In genomic region chr17:36001862-36002603, GRCh38 we compare ENCODE assay signal across 19 cellular contexts. TPM values are rescaled to one million over a fixed set of nuclear protein-coding genes. Genes with fewer than 3 reads are reported as not detected.
DNase-seq lines count a peak whose midpoint lies in the region; ATAC-seq, FAIRE-seq and TF ChIP-seq lines count a peak whose summit lies in the region.
"Had no signal": no experiment of that assay in that cellular context is flagged by ENCODE, and none has a peak within 500 bp of the region (broad histone marks: within the 10 kb centered on the region; RNA-seq: fewer than 3 reads in every experiment).

No MANE protein-coding gene starts in this region.

- TF ChIP-seq CTCF in K562 (IDR thresholded peaks at IDR 0.05 in 2 of 3, conservative IDR thresholded peaks at IDR 0.05 in 1 of 3; ENCODE audit: insufficient read depth in 2 of 3, low read depth in 1 of 3, low read length in 3 of 3) (no peak), upper lobe of right lung (IDR thresholded peaks at IDR 0.05) (no peak)

- no peaks in the 10 kb centered on the region for H3K79me2 ChIP-seq in K562 (ENCODE audit: control insufficient read depth, insufficient read depth, low read length)

- POLR2A ChIA-PET in K562 (lab: Yijun Ruan, JAX), result interaction anchor here (0.8 kb wide), 1 partner anchor 483 kb away, joined by 4 read pairs; no protein-coding TSS in a partner anchor

- H3K27ac ChIP-seq in K562 (ENCODE audit: extremely low read depth, low read depth, low read length), result no peak overlapping the region
- no peak overlapping the region for H3K27ac ChIP-seq in upper lobe of right lung
- H3K27ac ChIP-seq in caudate nucleus (ENCODE audit: low read depth, low read length), result no peak overlapping the region
- H3K27ac ChIP-seq: upper lobe of left lung had no signal

- H3K36me3 ChIP-seq in K562 (ENCODE audit: control insufficient read depth, insufficient read depth, low read length), result no peaks in the 10 kb centered on the region
- no peaks in the 10 kb centered on the region for H3K36me3 ChIP-seq in upper lobe of right lung
- H3K36me3 ChIP-seq: upper lobe of left lung had no signal

- H3K4me3 ChIP-seq in K562 (no peak overlapping the region), upper lobe of right lung (no peak overlapping the region)
- H3K4me3 ChIP-seq: upper lobe of left lung had no signal

- H3K9me3 ChIP-seq in K562 (replicated peaks; ENCODE audit: control insufficient read depth, insufficient read depth, low read depth, low read length) (no peaks in the 10 kb centered on the region), upper lobe of right lung (no peaks in the 10 kb centered on the region)
- H3K9me3 ChIP-seq: SK-N-SH, upper lobe of left lung had no signal

- intact Hi-C loops in K562 (cut with micrococcal nuclease), result no loop called here
- intact Hi-C loops in upper lobe of right lung (cut with DNase I), result no loop called here

- no peak overlapping the region for H3K4me2 ChIP-seq in K562 (ENCODE audit: insufficient read depth, low read length)
- H3K4me2 ChIP-seq: SK-N-SH had no signal

- ATAC-seq in K562 (peak; percentile 61), upper lobe of right lung (peak; percentile 52), GM21447 (IDR thresholded peaks at IDR 0.05; ENCODE audit: unreplicated experiment) (no peak)
- ATAC-seq: activated naive CD4-positive, alpha-beta T cell treated with anti-CD3 and anti-CD28 coated beads, Interleukin-2, amount 50 U/mL, for 72 hours; stimulated activated effector memory CD8-positive, alpha-beta T cell treated with anti-CD3 and anti-CD28 coated beads, Interleukin-12 subunit alpha, Interleukin-12 subunit beta, amount 100 ng/mL, for 72 hours had no signal

- peak; percentile 4 for DNase-seq in NCI-H146 (lab: John Stamatoyannopoulos, UW)
- no peak for DNase-seq in NCI-H146 treated with DMSO at 0.1 percent for 48 hours (lab: John Stamatoyannopoulos, UW; ENCODE audit: unreplicated experiment)
- peak in 3 of 4 experiments; percentile 15 to 36 (median 21) for DNase-seq in K562 (ENCODE audit: extremely low read depth in 1 of 4, low spot score in 3 of 4)
- DNase-seq in mucosa of gallbladder (ENCODE audit: low spot score), result peak; percentile 83
- DNase-seq in upper lobe of right lung, result peak; percentile 70
- no peak for DNase-seq in caudate nucleus (lab: John Stamatoyannopoulos, UW)
- DNase-seq in activated T-cell treated with anti-CD3 and anti-CD28 coated beads, Interleukin-2, amount 50 U/mL, for 48 hours, result no peak
- DNase-seq: activated CD4-positive, alpha-beta T cell treated with anti-CD3 and anti-CD28 coated beads, Interleukin-2, amount 10 ng/mL, durations not matched to agents 7 days and 5 days; CD4-positive, alpha-beta T cell; SK-N-SH had no signal

- 0% methylated on average over 6 of the region's 6 CpGs for WGBS in K562 (ENCODE audit: insufficient coverage, low coverage, missing lambda C conversion rate)

- in situ Hi-C loops in K562 (cut with MboI), result no loop called here

- CTCF ChIA-PET in K562 (lab: Yijun Ruan, JAX; ENCODE audit: low intra/inter-chr PET ratio), result no interaction called here

- no peak for TF ChIP-seq RAD21 in K562 (CRISPR knock-in tag; conservative IDR thresholded peaks at IDR 0.05 in 1 of 2, IDR thresholded peaks at IDR 0.05 in 1 of 2)

- no peak for FAIRE-seq in K562 (lab: Jason Lieb, UNC)
- FAIRE-seq: H54 had no signal

- no peaks in the 10 kb centered on the region for H4K20me1 ChIP-seq in K562 (replicated peaks; ENCODE audit: control insufficient read depth, insufficient read depth, low read length)

- no peak for TF ChIP-seq EP300 in K562 (IDR thresholded peaks at IDR 0.05; ENCODE audit: low read length)

- no peak overlapping the region for H3K9ac ChIP-seq in K562 (ENCODE audit: insufficient read depth in 1 of 2, low read depth in 2 of 2, low read length in 2 of 2)
- H3K9ac ChIP-seq: SK-N-SH had no signal

- H3K27me3 ChIP-seq in K562 (ENCODE audit: control insufficient read depth in 2 of 2, insufficient read depth in 2 of 2, low read length in 2 of 2) (peaks cover 7 to 12% of the 10 kb centered on the region in 2 experiments; a peak in 3 of 5 replicates), upper lobe of right lung (no peaks in the 10 kb centered on the region)
- H3K27me3 ChIP-seq: upper lobe of left lung had no signal

- no peak for TF ChIP-seq POLR2A in K562 (conservative IDR thresholded peaks at IDR 0.05)

- H2AFZ ChIP-seq in K562 (ENCODE audit: low read depth, low read length), result no peak overlapping the region

- H3K9me1 ChIP-seq in K562 (ENCODE audit: control insufficient read depth, insufficient read depth, low read length), result no peaks in the 10 kb centered on the region

- no TSS peak for BruUV-seq in K562 (replicated peaks; lab: Mats Ljungman, UMichigan)

- H3K4me1 ChIP-seq in K562 (replicated peaks in 1 of 2; ENCODE audit: control insufficient read depth in 2 of 2, insufficient read depth in 2 of 2, low read length in 2 of 2) (no peaks in the 10 kb centered on the region), upper lobe of right lung (no peaks in the 10 kb centered on the region)
- H3K4me1 ChIP-seq: upper lobe of left lung had no signal

RNA-seq across cellular contexts. Expression of gene CCL15, which starts 0.7 kb away (rescaled TPM):
- total RNA-seq in K562 (2011; cell fraction: chromatin; rRNA removed; ENCODE audit: low replicate concordance), result not detected in 2 replicates
- not detected in 2 replicates for total RNA-seq in K562 (2011; cell fraction: nucleolus; rRNA removed)
- total RNA-seq in K562 (2011; cell fraction: nucleoplasm; rRNA removed), result not detected in 2 replicates
- not detected in 2 replicates for total RNA-seq in K562 (2014; rRNA removed)
- total RNA-seq in K562 (2014; rRNA removed; fragmentation: Illumina TruSeq; extraction: Trizol), result not detected in 2 replicates
- not detected in 2 replicates for total RNA-seq in K562 (2015; rRNA removed; fragmentation: Illumina TruSeq; extraction: Trizol)
- not detected in 2 replicates for total RNA-seq in K562 (2021)
- not detected in 2 replicates for polyA plus RNA-seq in K562 (2011; rRNA removed)
- polyA plus RNA-seq in K562 (2011; cell fraction: cytosol; rRNA removed), result not detected in 2 replicates
- not detected in 2 replicates for polyA plus RNA-seq in K562 (2011; cell fraction: nucleus; rRNA removed)
- not detected in 2 replicates for polyA plus RNA-seq in K562 (2012)
- polyA plus RNA-seq in K562 (2014; fragmentation: Illumina TruSeq; extraction: Trizol), result not detected in 2 replicates
- polyA plus RNA-seq in K562 (2014; fragmentation: Nextera tagmentation; extraction: Ambion mirVana), result not detected
- polyA plus RNA-seq in K562 (2014; rRNA removed), result not detected in 2 replicates
- not detected in 2 replicates for polyA minus RNA-seq in K562 (2011; rRNA and poly(A)+ RNA removed)
- polyA minus RNA-seq in K562 (2011; cell fraction: cytosol; rRNA and poly(A)+ RNA removed), result not detected in 2 replicates
- not detected in 2 replicates for polyA minus RNA-seq in K562 (2011; cell fraction: nucleus; rRNA and poly(A)+ RNA removed)
- 9.4 TPM for total RNA-seq in mucosa of gallbladder
- total RNA-seq in upper lobe of right lung, result 1.3 TPM
- total RNA-seq: A673; activated CD4-positive, alpha-beta T cell treated with anti-CD3 and anti-CD28 coated beads, Interleukin-2, amount 10 ng/mL, durations not matched to agents 7 days and 5 days; activated naive CD4-positive, alpha-beta T cell treated with anti-CD3 and anti-CD28 coated beads, Interleukin-2, amount 50 U/mL, for 72 hours; CD4-positive, alpha-beta T cell; lung microvascular endothelial cell; NCI-H460; skeletal muscle tissue had no signal
- polyA plus RNA-seq: SK-N-SH had no signal

RNA-seq across cellular contexts. Expression of gene CCL14, which starts 15.5 kb away (rescaled TPM):
- total RNA-seq in K562 (2011; cell fraction: chromatin; rRNA removed; ENCODE audit: low replicate concordance), result not detected in 2 replicates
- total RNA-seq in K562 (2011; cell fraction: nucleolus; rRNA removed), result not detected in 2 replicates
- total RNA-seq in K562 (2011; cell fraction: nucleoplasm; rRNA removed), result not detected in 2 replicates
- total RNA-seq in K562 (2014; rRNA removed) (not detected in 2 replicates), K562 (2014; rRNA removed; fragmentation: Illumina TruSeq; extraction: Trizol) (not detected in 2 replicates), K562 (2015; rRNA removed; fragmentation: Illumina TruSeq; extraction: Trizol) (not detected in 2 replicates), K562 (2021) (not detected in 2 replicates), mucosa of gallbladder (43.3 TPM), upper lobe of right lung (110 TPM)
- polyA plus RNA-seq in K562 (2011; rRNA removed) (not detected in 2 replicates), K562 (2014; fragmentation: Illumina TruSeq; extraction: Trizol) (not detected in 2 replicates), K562 (2014; fragmentation: Nextera tagmentation; extraction: Ambion mirVana) (not detected), K562 (2014; rRNA removed) (not detected in 2 replicates)
- not detected in 2 replicates for polyA plus RNA-seq in K562 (2011; cell fraction: cytosol; rRNA removed)
- polyA plus RNA-seq in K562 (2011; cell fraction: nucleus; rRNA removed), result not detected in 2 replicates
- polyA plus RNA-seq in K562 (2012), result not detected in 2 replicates
- polyA minus RNA-seq in K562 (2011; rRNA and poly(A)+ RNA removed), result not detected in 2 replicates
- polyA minus RNA-seq in K562 (2011; cell fraction: cytosol; rRNA and poly(A)+ RNA removed), result not detected in 2 replicates
- not detected in 2 replicates for polyA minus RNA-seq in K562 (2011; cell fraction: nucleus; rRNA and poly(A)+ RNA removed)
- total RNA-seq: A673; activated CD4-positive, alpha-beta T cell treated with anti-CD3 and anti-CD28 coated beads, Interleukin-2, amount 10 ng/mL, durations not matched to agents 7 days and 5 days; activated naive CD4-positive, alpha-beta T cell treated with anti-CD3 and anti-CD28 coated beads, Interleukin-2, amount 50 U/mL, for 72 hours; CD4-positive, alpha-beta T cell; NCI-H460 had no signal
- polyA plus RNA-seq: SK-N-SH had no signal

RNA-seq across cellular contexts. Expression of gene CCL23, which starts 15.7 kb away (rescaled TPM):
- total RNA-seq in K562 (2011; cell fraction: chromatin; rRNA removed; ENCODE audit: low replicate concordance), result not detected in 2 replicates
- total RNA-seq in K562 (2011; cell fraction: nucleolus; rRNA removed), result not detected in 2 replicates
- not detected in 2 replicates for total RNA-seq in K562 (2011; cell fraction: nucleoplasm; rRNA removed)
- total RNA-seq in K562 (2014; rRNA removed) (not detected in 2 replicates), K562 (2014; rRNA removed; fragmentation: Illumina TruSeq; extraction: Trizol) (not detected in 2 replicates), K562 (2015; rRNA removed; fragmentation: Illumina TruSeq; extraction: Trizol) (not detected in 2 replicates), K562 (2021) (not detected in 2 replicates), mucosa of gallbladder (2.2 TPM), upper lobe of right lung (26.5 TPM)
- polyA plus RNA-seq in K562 (2011; rRNA removed) (not detected in 2 replicates), K562 (2014; fragmentation: Illumina TruSeq; extraction: Trizol) (not detected in 2 replicates), K562 (2014; fragmentation: Nextera tagmentation; extraction: Ambion mirVana) (not detected), K562 (2014; rRNA removed) (not detected in 2 replicates)
- not detected in 2 replicates for polyA plus RNA-seq in K562 (2011; cell fraction: cytosol; rRNA removed)
- not detected in 2 replicates for polyA plus RNA-seq in K562 (2011; cell fraction: nucleus; rRNA removed)
- polyA plus RNA-seq in K562 (2012), result not detected in 2 replicates
- polyA minus RNA-seq in K562 (2011; rRNA and poly(A)+ RNA removed), result not detected in 2 replicates
- not detected in 2 replicates for polyA minus RNA-seq in K562 (2011; cell fraction: cytosol; rRNA and poly(A)+ RNA removed)
- polyA minus RNA-seq in K562 (2011; cell fraction: nucleus; rRNA and poly(A)+ RNA removed), result not detected in 2 replicates
- total RNA-seq: A673; activated CD4-positive, alpha-beta T cell treated with anti-CD3 and anti-CD28 coated beads, Interleukin-2, amount 10 ng/mL, durations not matched to agents 7 days and 5 days; activated naive CD4-positive, alpha-beta T cell treated with anti-CD3 and anti-CD28 coated beads, Interleukin-2, amount 50 U/mL, for 72 hours; CD4-positive, alpha-beta T cell; NCI-H460; skeletal muscle tissue had no signal
- polyA plus RNA-seq: SK-N-SH had no signal

RNA-seq across cellular contexts. Expression of gene CCL16, which starts 20.7 kb away (rescaled TPM):
- not detected in 2 replicates for total RNA-seq in K562 (2011; cell fraction: chromatin; rRNA removed; ENCODE audit: low replicate concordance)
- total RNA-seq in K562 (2011; cell fraction: nucleolus; rRNA removed), result not detected in 2 replicates
- not detected in 2 replicates for total RNA-seq in K562 (2011; cell fraction: nucleoplasm; rRNA removed)
- total RNA-seq in K562 (2014; rRNA removed) (not detected in 2 replicates), K562 (2014; rRNA removed; fragmentation: Illumina TruSeq; extraction: Trizol) (not detected in 2 replicates), K562 (2015; rRNA removed; fragmentation: Illumina TruSeq; extraction: Trizol) (not detected in 2 replicates), K562 (2021) (not detected in 2 replicates), mucosa of gallbladder (0.35 TPM), upper lobe of right lung (0.58 TPM)
- polyA plus RNA-seq in K562 (2011; rRNA removed) (not detected in 2 replicates), K562 (2014; fragmentation: Illumina TruSeq; extraction: Trizol) (not detected in 2 replicates), K562 (2014; fragmentation: Nextera tagmentation; extraction: Ambion mirVana) (not detected), K562 (2014; rRNA removed) (not detected in 2 replicates)
- polyA plus RNA-seq in K562 (2011; cell fraction: cytosol; rRNA removed), result not detected in 2 replicates
- not detected in 2 replicates for polyA plus RNA-seq in K562 (2011; cell fraction: nucleus; rRNA removed)
- not detected in 2 replicates for polyA plus RNA-seq in K562 (2012)
- polyA minus RNA-seq in K562 (2011; rRNA and poly(A)+ RNA removed), result not detected in 2 replicates
- polyA minus RNA-seq in K562 (2011; cell fraction: cytosol; rRNA and poly(A)+ RNA removed), result not detected in 2 replicates
- not detected in 2 replicates for polyA minus RNA-seq in K562 (2011; cell fraction: nucleus; rRNA and poly(A)+ RNA removed)
- total RNA-seq: A673; activated CD4-positive, alpha-beta T cell treated with anti-CD3 and anti-CD28 coated beads, Interleukin-2, amount 10 ng/mL, durations not matched to agents 7 days and 5 days; activated naive CD4-positive, alpha-beta T cell treated with anti-CD3 and anti-CD28 coated beads, Interleukin-2, amount 50 U/mL, for 72 hours; CD4-positive, alpha-beta T cell; lung microvascular endothelial cell; NCI-H460; skeletal muscle tissue had no signal
- polyA plus RNA-seq: SK-N-SH had no signal

RNA-seq across cellular contexts. Expression of gene LYZL6, which starts 58.5 kb away (rescaled TPM):
- total RNA-seq in K562 (2011; cell fraction: chromatin; rRNA removed; ENCODE audit: low replicate concordance), result not detected in 2 replicates
- not detected in 2 replicates for total RNA-seq in K562 (2011; cell fraction: nucleolus; rRNA removed)
- not detected in 2 replicates for total RNA-seq in K562 (2011; cell fraction: nucleoplasm; rRNA removed)
- total RNA-seq in K562 (2014; rRNA removed) (not detected in 2 replicates), K562 (2014; rRNA removed; fragmentation: Illumina TruSeq; extraction: Trizol) (not detected in 2 replicates), K562 (2015; rRNA removed; fragmentation: Illumina TruSeq; extraction: Trizol) (not detected in 2 replicates), K562 (2021) (not detected in 2 replicates), mucosa of gallbladder (not detected), upper lobe of right lung (not detected)
- polyA plus RNA-seq in K562 (2011; rRNA removed) (not detected in 2 replicates), K562 (2014; fragmentation: Illumina TruSeq; extraction: Trizol) (not detected in 2 replicates), K562 (2014; fragmentation: Nextera tagmentation; extraction: Ambion mirVana) (not detected), K562 (2014; rRNA removed) (not detected in 2 replicates)
- not detected in 2 replicates for polyA plus RNA-seq in K562 (2011; cell fraction: cytosol; rRNA removed)
- polyA plus RNA-seq in K562 (2011; cell fraction: nucleus; rRNA removed), result not detected in 2 replicates
- polyA plus RNA-seq in K562 (2012), result not detected in 2 replicates
- not detected in 2 replicates for polyA minus RNA-seq in K562 (2011; rRNA and poly(A)+ RNA removed)
- not detected in 2 replicates for polyA minus RNA-seq in K562 (2011; cell fraction: cytosol; rRNA and poly(A)+ RNA removed)
- polyA minus RNA-seq in K562 (2011; cell fraction: nucleus; rRNA and poly(A)+ RNA removed), result not detected in 2 replicates
- total RNA-seq: A673; activated CD4-positive, alpha-beta T cell treated with anti-CD3 and anti-CD28 coated beads, Interleukin-2, amount 10 ng/mL, durations not matched to agents 7 days and 5 days; activated naive CD4-positive, alpha-beta T cell treated with anti-CD3 and anti-CD28 coated beads, Interleukin-2, amount 50 U/mL, for 72 hours; CD4-positive, alpha-beta T cell; lung microvascular endothelial cell; NCI-H460; skeletal muscle tissue; upper lobe of left lung had no signal
- polyA plus RNA-seq: SK-N-SH had no signal

Comparison
In these comparisons a context has a peak if more than half of its experiments do, and no peak if none do; other contexts are left out.
1. DNase-seq: peak in NCI-H146 (single experiment), K562 (3 of 4), mucosa of gallbladder (single experiment) and upper lobe of right lung (single experiment); none in NCI-H146 treated with DMSO at 0.1 percent for 48 hours (single experiment), caudate nucleus (0 of 61) and activated T-cell treated with anti-CD3 and anti-CD28 coated beads, Interleukin-2, amount 50 U/mL, for 48 hours (0 of 2).
2. RNA of gene CCL14, which starts 15.5 kb away (total RNA-seq): 110 TPM in upper lobe of right lung (single experiment) and 43.3 TPM in mucosa of gallbladder (single experiment); not detected in K562; every median in the first group is over 10 times any median in the second.